Comparison of ENCODE assay signal across 15 cellular contexts in genomic region chr9:135080286-135081263, GRCh38. TPM values are rescaled to one million over a fixed set of nuclear protein-coding genes. Genes with fewer than 3 reads are reported as not detected.
"Had no signal": no experiment of that assay in that cellular context is flagged by ENCODE, and none has a peak within 500 bp of the region (broad histone marks: within the 10 kb centered on the region; RNA-seq: fewer than 3 reads in every experiment).

No MANE protein-coding gene starts in this region.

- H3K4me3 Mint-ChIP-seq: activated CD4-positive, alpha-beta T cell treated with anti-CD3 and anti-CD28 coated beads, Interleukin-2, amount 10 ng/mL, durations not matched to agents 7 days and 5 days; neural progenitor cell; T-helper 1 cell treated with Interleukin-12 subunit alpha and Interleukin-12 subunit beta and Interleukin-4 antibody, amounts not matched to agents 30 μg/mL and 1 μg/mL, for 36 hours; WTC11 had no signal

- H3K4me3 ChIP-seq: breast epithelium, left lung, neural progenitor cell, pancreas, right atrium auricular region had no signal

- DNase-seq: activated CD4-positive, alpha-beta T cell treated with anti-CD3 and anti-CD28 coated beads, Interleukin-2, amount 10 ng/mL, durations not matched to agents 7 days and 5 days; activated CD8-positive, alpha-beta memory T cell treated with anti-CD3 and anti-CD28 coated beads for 24 hours; activated gamma-delta T cell; foreskin keratinocyte; mesendoderm; stimulated activated CD4-positive, alpha-beta T cell treated with anti-CD3 and anti-CD28 coated beads, Interleukin-12 subunit alpha, Interleukin-12 subunit beta, amount 100 ng/mL, for 4 hours; stimulated activated naive CD8-positive, alpha-beta T cell treated with anti-CD3 and anti-CD28 coated beads, Interleukin-15, Interleukin-2, amounts not matched to agents 100 U/mL and 50 U/mL, for 24 hours had no signal

- H3K36me3 Mint-ChIP-seq: neural progenitor cell, WTC11 had no signal

- H3K27ac ChIP-seq: breast epithelium, foreskin keratinocyte, left lung, neural progenitor cell, pancreas, right atrium auricular region had no signal

- H3K9me3 ChIP-seq: breast epithelium, left lung, pancreas, right atrium auricular region had no signal

- ATAC-seq: foreskin keratinocyte; left lung; pancreas; SK-N-SH treated with all-trans-retinoic acid at 6 μM for 48 hours; stimulated activated naive CD8-positive, alpha-beta T cell treated with anti-CD3 and anti-CD28 coated beads, Interleukin-15, Interleukin-2, amounts not matched to agents 100 U/mL and 50 U/mL, for 24 hours; WTC11 had no signal

- H3K27ac Mint-ChIP-seq: activated CD4-positive, alpha-beta T cell treated with anti-CD3 and anti-CD28 coated beads, Interleukin-2, amount 10 ng/mL, durations not matched to agents 7 days and 5 days; neural progenitor cell; T-helper 1 cell treated with Interleukin-12 subunit alpha and Interleukin-12 subunit beta and Interleukin-4 antibody, amounts not matched to agents 30 μg/mL and 1 μg/mL, for 36 hours; WTC11 had no signal

- H3K4me1 Mint-ChIP-seq: activated CD4-positive, alpha-beta T cell treated with anti-CD3 and anti-CD28 coated beads, Interleukin-2, amount 10 ng/mL, durations not matched to agents 7 days and 5 days had no signal

- H3K9ac ChIP-seq: neural progenitor cell had no signal

- H3K36me3 ChIP-seq: breast epithelium, left lung, neural progenitor cell, pancreas, right atrium auricular region had no signal

- H3K9me3 Mint-ChIP-seq: activated CD4-positive, alpha-beta T cell treated with anti-CD3 and anti-CD28 coated beads, Interleukin-2, amount 10 ng/mL, durations not matched to agents 7 days and 5 days; neural progenitor cell; T-helper 1 cell treated with Interleukin-12 subunit alpha and Interleukin-12 subunit beta and Interleukin-4 antibody, amounts not matched to agents 30 μg/mL and 1 μg/mL, for 36 hours; WTC11 had no signal

- H3K4me1 ChIP-seq: breast epithelium, foreskin keratinocyte had no signal

- H3K27me3 ChIP-seq: pancreas, right atrium auricular region had no signal

RNA-seq across cellular contexts. Expression of gene OLFM1, which starts 6.9 kb away (rescaled TPM):
- total RNA-seq: activated CD4-positive, alpha-beta T cell treated with anti-CD3 and anti-CD28 coated beads, Interleukin-2, amount 10 ng/mL, durations not matched to agents 7 days and 5 days had no signal
